Comparison of ENCODE assay signal across 1 cellular context in the genomic region with DNA sequence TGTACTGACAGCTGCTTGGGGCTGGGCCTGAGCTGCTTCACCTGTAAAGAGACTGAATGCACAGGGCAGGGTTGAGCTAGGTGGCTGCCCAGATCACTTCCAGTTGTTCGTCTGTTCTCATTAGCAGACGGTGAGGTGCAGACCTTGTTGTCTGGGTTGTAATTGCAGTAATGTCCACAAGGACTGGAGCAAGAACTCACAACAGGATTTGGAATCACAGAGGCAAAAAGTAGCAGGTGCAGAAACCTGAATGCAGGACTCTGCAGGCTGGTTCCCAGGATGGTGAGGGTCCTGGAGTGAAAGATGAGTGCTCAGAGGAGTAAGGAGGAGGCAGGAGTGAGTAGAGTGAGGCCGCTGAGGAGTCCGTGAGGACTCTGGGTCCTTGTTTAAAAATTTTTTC.
TF ChIP-seq lines count a peak whose summit lies in the region.

No MANE protein-coding gene starts in this region.

TF ChIP-seq in HCT116, 20 proteins besides CTCF, POLR2A, EP300 and RAD21:
- TF ChIP-seq CEBPB (IDR thresholded peaks at IDR 0.05; ENCODE audit: low read depth) (no peak), TCF7L2 (IDR thresholded peaks at IDR 0.05; ENCODE audit: borderline replicate concordance, extremely low read depth, insufficient read depth, insufficient read length) (no peak), EGR1 (IDR thresholded peaks at IDR 0.05; ENCODE audit: low read depth) (no peak), ZNF274 (IDR thresholded peaks at IDR 0.05; ENCODE audit: low read depth, low read length) (no peak), ZFX (IDR thresholded peaks at IDR 0.05) (no peak), JUND (IDR thresholded peaks at IDR 0.05) (no peak), POLR2AphosphoS5 (IDR thresholded peaks at IDR 0.05; ENCODE audit: low read depth, low read length) (no peak), SP1 (IDR thresholded peaks at IDR 0.05; ENCODE audit: low read depth) (no peak), YY1 (IDR thresholded peaks at IDR 0.05; ENCODE audit: extremely low read depth, insufficient replicate concordance, low read depth, low read length) (no peak), CBX3 (IDR thresholded peaks at IDR 0.05; ENCODE audit: low read depth) (no peak), EZH2phosphoT487 (IDR thresholded peaks at IDR 0.05; ENCODE audit: borderline replicate concordance) (no peak), EZH2 (IDR thresholded peaks at IDR 0.05) (no peak), FOSL1 (IDR thresholded peaks at IDR 0.05; ENCODE audit: low read depth) (no peak)
- TF ChIP-seq, protein P1, sequence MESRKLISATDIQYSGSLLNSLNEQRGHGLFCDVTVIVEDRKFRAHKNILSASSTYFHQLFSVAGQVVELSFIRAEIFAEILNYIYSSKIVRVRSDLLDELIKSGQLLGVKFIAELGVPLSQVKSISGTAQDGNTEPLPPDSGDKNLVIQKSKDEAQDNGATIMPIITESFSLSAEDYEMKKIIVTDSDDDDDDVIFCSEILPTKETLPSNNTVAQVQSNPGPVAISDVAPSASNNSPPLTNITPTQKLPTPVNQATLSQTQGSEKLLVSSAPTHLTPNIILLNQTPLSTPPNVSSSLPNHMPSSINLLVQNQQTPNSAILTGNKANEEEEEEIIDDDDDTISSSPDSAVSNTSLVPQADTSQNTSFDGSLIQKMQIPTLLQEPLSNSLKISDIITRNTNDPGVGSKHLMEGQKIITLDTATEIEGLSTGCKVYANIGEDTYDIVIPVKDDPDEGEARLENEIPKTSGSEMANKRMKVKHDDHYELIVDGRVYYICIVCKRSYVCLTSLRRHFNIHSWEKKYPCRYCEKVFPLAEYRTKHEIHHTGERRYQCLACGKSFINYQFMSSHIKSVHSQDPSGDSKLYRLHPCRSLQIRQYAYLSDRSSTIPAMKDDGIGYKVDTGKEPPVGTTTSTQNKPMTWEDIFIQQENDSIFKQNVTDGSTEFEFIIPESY (IDR thresholded peaks at IDR 0.05; ENCODE audit: extremely low read depth, insufficient replicate concordance, low read length), result no peak
- TF ChIP-seq, protein P2, sequence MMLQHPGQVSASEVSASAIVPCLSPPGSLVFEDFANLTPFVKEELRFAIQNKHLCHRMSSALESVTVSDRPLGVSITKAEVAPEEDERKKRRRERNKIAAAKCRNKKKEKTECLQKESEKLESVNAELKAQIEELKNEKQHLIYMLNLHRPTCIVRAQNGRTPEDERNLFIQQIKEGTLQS (IDR thresholded peaks at IDR 0.05), result no peak
- TF ChIP-seq, protein P3, sequence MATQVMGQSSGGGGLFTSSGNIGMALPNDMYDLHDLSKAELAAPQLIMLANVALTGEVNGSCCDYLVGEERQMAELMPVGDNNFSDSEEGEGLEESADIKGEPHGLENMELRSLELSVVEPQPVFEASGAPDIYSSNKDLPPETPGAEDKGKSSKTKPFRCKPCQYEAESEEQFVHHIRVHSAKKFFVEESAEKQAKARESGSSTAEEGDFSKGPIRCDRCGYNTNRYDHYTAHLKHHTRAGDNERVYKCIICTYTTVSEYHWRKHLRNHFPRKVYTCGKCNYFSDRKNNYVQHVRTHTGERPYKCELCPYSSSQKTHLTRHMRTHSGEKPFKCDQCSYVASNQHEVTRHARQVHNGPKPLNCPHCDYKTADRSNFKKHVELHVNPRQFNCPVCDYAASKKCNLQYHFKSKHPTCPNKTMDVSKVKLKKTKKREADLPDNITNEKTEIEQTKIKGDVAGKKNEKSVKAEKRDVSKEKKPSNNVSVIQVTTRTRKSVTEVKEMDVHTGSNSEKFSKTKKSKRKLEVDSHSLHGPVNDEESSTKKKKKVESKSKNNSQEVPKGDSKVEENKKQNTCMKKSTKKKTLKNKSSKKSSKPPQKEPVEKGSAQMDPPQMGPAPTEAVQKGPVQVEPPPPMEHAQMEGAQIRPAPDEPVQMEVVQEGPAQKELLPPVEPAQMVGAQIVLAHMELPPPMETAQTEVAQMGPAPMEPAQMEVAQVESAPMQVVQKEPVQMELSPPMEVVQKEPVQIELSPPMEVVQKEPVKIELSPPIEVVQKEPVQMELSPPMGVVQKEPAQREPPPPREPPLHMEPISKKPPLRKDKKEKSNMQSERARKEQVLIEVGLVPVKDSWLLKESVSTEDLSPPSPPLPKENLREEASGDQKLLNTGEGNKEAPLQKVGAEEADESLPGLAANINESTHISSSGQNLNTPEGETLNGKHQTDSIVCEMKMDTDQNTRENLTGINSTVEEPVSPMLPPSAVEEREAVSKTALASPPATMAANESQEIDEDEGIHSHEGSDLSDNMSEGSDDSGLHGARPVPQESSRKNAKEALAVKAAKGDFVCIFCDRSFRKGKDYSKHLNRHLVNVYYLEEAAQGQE (IDR thresholded peaks at IDR 0.05; ENCODE audit: low read depth), result no peak
- TF ChIP-seq, protein P4, sequence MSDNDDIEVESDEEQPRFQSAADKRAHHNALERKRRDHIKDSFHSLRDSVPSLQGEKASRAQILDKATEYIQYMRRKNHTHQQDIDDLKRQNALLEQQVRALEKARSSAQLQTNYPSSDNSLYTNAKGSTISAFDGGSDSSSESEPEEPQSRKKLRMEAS (IDR thresholded peaks at IDR 0.05), result no peak
